In the genomic region with DNA sequence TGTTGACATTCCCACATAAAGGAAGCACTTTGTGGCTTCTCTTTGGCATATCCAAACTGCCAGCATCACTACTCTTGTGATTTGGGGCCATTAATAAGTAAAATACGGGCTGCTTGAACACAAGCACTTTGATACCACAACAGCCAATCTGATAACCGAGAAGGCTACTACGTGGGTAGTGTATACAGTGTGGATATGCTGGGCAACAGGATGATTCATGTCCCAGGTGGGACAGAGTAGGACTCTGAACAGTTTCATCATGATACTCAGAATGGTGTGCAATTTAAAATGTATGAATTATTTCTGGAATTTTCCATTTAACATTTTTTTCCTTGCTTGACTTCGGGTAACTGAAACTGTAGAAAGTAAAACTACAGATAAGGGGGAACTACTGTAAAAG, we compare ENCODE assay signal across 25 cellular contexts.
"Had no signal": no experiment of that assay in that cellular context is flagged by ENCODE, and none has a peak within 500 bp of the region (broad histone marks: within the 10 kb centered on the region; RNA-seq: fewer than 3 reads in every experiment).

No MANE protein-coding gene starts in this region.

- H3K4me3 ChIP-seq: coronary artery, dorsolateral prefrontal cortex, esophagus muscularis mucosa, gastrocnemius medialis, heart right ventricle, left lung, lower lobe of right lung had no signal

- FAIRE-seq: colon, endothelial cell of umbilical vein, islet of Langerhans, keratinocyte had no signal

- H3K27me3 ChIP-seq: dorsolateral prefrontal cortex, esophagus muscularis mucosa, gastrocnemius medialis, heart right ventricle, left lung had no signal

- DNase-seq: dermis blood vessel endothelial cell; dorsolateral prefrontal cortex; effector CD4-positive, alpha-beta T cell; effector memory CD4-positive, alpha-beta T cell; foreskin fibroblast; foreskin melanocyte; gastrocnemius medialis; glutamatergic neuron; head of caudate nucleus; heart right ventricle; hippocampal formation; left cardiac atrium; left lung; left ventricle myocardium superior; lower lobe of right lung; mesendoderm; midbrain; naive thymus-derived CD4-positive, alpha-beta T cell had no signal

- H3K4me3 Mint-ChIP-seq: memory B cell; naive thymus-derived CD4-positive, alpha-beta T cell had no signal

- H3K4me1 ChIP-seq: gastrocnemius medialis, left lung, lower lobe of right lung had no signal

- H3K27ac ChIP-seq: coronary artery, dorsolateral prefrontal cortex, esophagus muscularis mucosa, gastrocnemius medialis, heart right ventricle, left lung, lower lobe of right lung had no signal

- H3K36me3 ChIP-seq: esophagus muscularis mucosa, gastrocnemius medialis, heart right ventricle, left lung, lower lobe of right lung had no signal

- H3K27ac Mint-ChIP-seq: memory B cell; naive thymus-derived CD4-positive, alpha-beta T cell had no signal

- H3K9me3 Mint-ChIP-seq: memory B cell; naive thymus-derived CD4-positive, alpha-beta T cell had no signal

- H3K9me3 ChIP-seq: esophagus muscularis mucosa, gastrocnemius medialis, heart right ventricle, left lung, lower lobe of right lung had no signal

- H3K36me3 Mint-ChIP-seq: memory B cell; naive thymus-derived CD4-positive, alpha-beta T cell had no signal

- H3K27me3 Mint-ChIP-seq: memory B cell; naive thymus-derived CD4-positive, alpha-beta T cell had no signal

- H3K4me1 Mint-ChIP-seq: memory B cell had no signal

- ATAC-seq: gastrocnemius medialis; heart right ventricle; left cardiac atrium; left lung; left ventricle myocardium superior; lower lobe of right lung; naive thymus-derived CD4-positive, alpha-beta T cell had no signal
